Comparison of ENCODE assay signal across 8 cellular contexts in the genomic region with DNA sequence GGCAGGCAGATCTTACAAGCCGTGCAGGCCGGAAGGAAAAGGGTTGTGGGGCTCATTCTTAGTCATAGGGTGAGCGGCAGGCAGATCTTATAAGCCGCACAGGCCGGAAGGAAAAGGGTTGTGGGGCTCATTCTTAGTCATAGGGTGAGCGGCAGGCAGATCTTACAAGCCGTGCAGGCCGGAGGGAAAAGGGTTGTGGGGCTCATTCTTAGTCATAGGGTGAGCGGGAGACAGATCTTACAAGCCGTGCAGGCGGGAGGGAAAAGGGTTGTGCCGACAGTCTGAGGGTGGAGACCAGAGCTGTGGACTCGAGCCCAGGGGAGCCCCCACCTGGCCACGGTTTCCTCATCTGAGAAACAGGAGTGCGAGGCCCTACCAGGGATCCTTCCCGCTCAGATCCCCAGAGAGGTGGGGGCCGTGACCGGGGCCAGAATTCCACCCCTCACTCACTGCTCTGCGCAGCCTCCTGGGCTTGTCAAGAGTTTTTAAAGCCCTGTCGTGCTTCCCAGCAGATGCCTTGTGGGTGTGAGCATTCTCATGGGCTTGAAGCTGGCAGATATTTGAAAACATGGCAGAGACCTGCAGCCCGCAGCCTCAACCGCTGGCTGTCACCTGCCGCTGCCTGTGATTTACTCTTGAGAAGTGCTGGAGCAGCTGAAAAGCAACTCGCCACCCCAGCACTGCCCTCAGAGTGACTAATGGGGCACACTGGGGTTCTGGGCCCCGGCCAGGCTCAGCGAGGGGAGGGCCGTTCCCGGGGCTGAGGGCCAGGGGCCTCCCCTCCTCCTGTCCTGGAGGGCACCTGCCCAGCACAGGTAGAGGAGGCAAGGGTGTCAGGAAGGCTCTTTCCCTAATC. TPM values are rescaled to one million over a fixed set of nuclear protein-coding genes. Genes with fewer than 3 reads are reported as not detected.
DNase-seq lines count a peak whose midpoint lies in the region; ATAC-seq, FAIRE-seq and TF ChIP-seq lines count a peak whose summit lies in the region.

No MANE protein-coding gene starts in this region.

- POLR2A ChIA-PET in A549 (lab: Yijun Ruan, JAX) = no interaction called here

- H3K27ac Mint-ChIP-seq in astrocyte (ENCODE audit: unreplicated experiment) (peak overlapping the region; percentile 55), memory B cell (peak overlapping the region; percentile 80)

- FAIRE-seq in A549 (lab: Jason Lieb, UNC) (peak; percentile 86), astrocyte (lab: Jason Lieb, UNC) (peak; percentile 89)

- H3K4me2 ChIP-seq in A549 (peak overlapping the region; percentile 47), astrocyte (ENCODE audit: low read length) (peak overlapping the region; percentile 83)

- H3K4me3 Mint-ChIP-seq in astrocyte (ENCODE audit: unreplicated experiment) = peak overlapping the region; percentile 68
- peak overlapping the region; percentile 89 for H3K4me3 Mint-ChIP-seq in memory B cell

- H3K9me3 Mint-ChIP-seq in astrocyte (ENCODE audit: unreplicated experiment) (peaks cover 2% of the 10 kb centered on the region), memory B cell (no peaks in the 10 kb centered on the region)

- no peaks in the 10 kb centered on the region for H3K36me3 ChIP-seq in astrocyte (ENCODE audit: insufficient read depth, low read length)

- no peak for TF ChIP-seq POLR2A in A549 (IDR thresholded peaks at IDR 0.05; ENCODE audit: low read length)

- H3K27ac ChIP-seq in A549 (peak overlapping the region; percentile 78 to 86), astrocyte (ENCODE audit: low read depth, low read length) (peak overlapping the region; percentile 59)

- TF ChIP-seq CTCF in A549 (IDR thresholded peaks at IDR 0.05) = no peak
- TF ChIP-seq CTCF in astrocyte (IDR thresholded peaks at IDR 0.05; ENCODE audit: insufficient read depth, low read depth, low read length) = no peak

- H2AFZ ChIP-seq in astrocyte (ENCODE audit: low read depth, low read length) = peak overlapping the region; percentile 27

- WGBS in A549 (ENCODE audit: missing lambda C conversion rate) = 27% methylated on average over 24 of the region's 28 CpGs

- H3K27me3 ChIP-seq in astrocyte (ENCODE audit: insufficient read depth, low read length) = no peaks in the 10 kb centered on the region

- peak in 1 of 2 experiments; percentile 31; a peak in 1 of 5 replicates for TF ChIP-seq EP300 in A549 (IDR thresholded peaks at IDR 0.05)

- CTCF ChIA-PET in A549 (lab: Yijun Ruan, JAX) = interaction anchor here (1.0 to 4.1 kb wide), 6 partner anchors 11 to 67 kb away, joined by 3 to 27 read pairs (median 4); no protein-coding TSS in a partner anchor

- ATAC-seq in A549 = peak; percentile 80 to 90
- ATAC-seq in GM19351 (IDR thresholded peaks at IDR 0.05; ENCODE audit: unreplicated experiment) = peak; percentile 86
- peak; percentile 71 for ATAC-seq in HG03520 (IDR thresholded peaks at IDR 0.05; ENCODE audit: unreplicated experiment)
- peak; percentile 78 for ATAC-seq in memory B cell (ENCODE audit: low read depth)
- ATAC-seq in HG03457 (IDR thresholded peaks at IDR 0.05; ENCODE audit: unreplicated experiment) = no peak

- H3K36me3 Mint-ChIP-seq in astrocyte (ENCODE audit: low read depth, unreplicated experiment) (peaks cover 2% of the 10 kb centered on the region), memory B cell (peaks cover 4% of the 10 kb centered on the region)

- TF ChIP-seq RAD21 in A549 (conservative IDR thresholded peaks at IDR 0.05 in 1 of 2, IDR thresholded peaks at IDR 0.05 in 1 of 2) = no peak; a peak in 1 of 5 replicates

- H3K27me3 Mint-ChIP-seq in astrocyte (ENCODE audit: low read depth, unreplicated experiment) = peaks cover 28% of the 10 kb centered on the region
- H3K27me3 Mint-ChIP-seq in memory B cell = peaks cover 4% of the 10 kb centered on the region

- no peaks in the 10 kb centered on the region for H3K79me2 ChIP-seq in astrocyte (ENCODE audit: insufficient read depth, low read length)

- H4K20me1 ChIP-seq in astrocyte (ENCODE audit: insufficient read depth, low read length) = no peaks in the 10 kb centered on the region

- H3K4me3 ChIP-seq in A549 (no peak overlapping the region; the same call in 2 of the 3 replicates), astrocyte (ENCODE audit: insufficient read depth, low read depth, low read length) (peak overlapping the region; percentile 21)

- peak; percentile 70 to 83 for DNase-seq in A549 (ENCODE audit: low read depth in 1 of 2, low spot score in 1 of 2)
- DNase-seq in T-helper 9 cell = peak; percentile 66
- DNase-seq in astrocyte (ENCODE audit: low read depth) = peak; percentile 82
- peak; percentile 36 to 54 for DNase-seq in memory B cell (ENCODE audit: low spot score in 2 of 2)
- peak; percentile 43 for DNase-seq in stimulated activated CD8-positive, alpha-beta memory T cell treated with anti-CD3 and anti-CD28 coated beads, Interleukin-7, amount 100 ng/mL, for 24 hours (ENCODE audit: low read depth)

- peaks cover 32% of the 10 kb centered on the region for H3K4me1 Mint-ChIP-seq in astrocyte (ENCODE audit: low read depth, unreplicated experiment)
- H3K4me1 Mint-ChIP-seq in memory B cell = peaks cover 23% of the 10 kb centered on the region

- peaks cover 21% of the 10 kb centered on the region for H3K4me1 ChIP-seq in A549
- H3K4me1 ChIP-seq in astrocyte (ENCODE audit: insufficient read depth, low read length) = peaks cover 39% of the 10 kb centered on the region

- peak overlapping the region; percentile 36 for H3K9ac ChIP-seq in astrocyte (ENCODE audit: low read length)

- H3K9me3 ChIP-seq in A549 = no peaks in the 10 kb centered on the region
- no peaks in the 10 kb centered on the region for H3K9me3 ChIP-seq in astrocyte (ENCODE audit: insufficient read depth, low read depth, low read length)

TF ChIP-seq in A549, 52 proteins besides CTCF, POLR2A, EP300 and RAD21:
- TF ChIP-seq RNF2 (IDR thresholded peaks at IDR 0.05; ENCODE audit: borderline replicate concordance, low read depth) (no peak), FOSL2 (IDR thresholded peaks at IDR 0.05) (peak; percentile 89), FOSL2 (CRISPR knock-in tag; IDR thresholded peaks at IDR 0.05) (peak; percentile 51), KDM5A (IDR thresholded peaks at IDR 0.05) (no peak), KDM1A (IDR thresholded peaks at IDR 0.05; ENCODE audit: low read depth) (no peak), JUN (IDR thresholded peaks at IDR 0.05) (peak in 1 of 2 experiments; percentile 70; a peak in 3 of 5 replicates), MAZ (IDR thresholded peaks at IDR 0.05; ENCODE audit: borderline replicate concordance, low read depth, low read length) (no peak), SREBF2 (IDR thresholded peaks at IDR 0.05) (no peak), BHLHE40 (IDR thresholded peaks at IDR 0.05; ENCODE audit: low read depth, low read length) (no peak), MAFK (IDR thresholded peaks at IDR 0.05; ENCODE audit: partially characterized antibody) (no peak), GATA3 (IDR thresholded peaks at IDR 0.05; ENCODE audit: borderline replicate concordance) (0 out of 2 replicates have a peak, but pooled peaks have one; percentile 25), HOXA7 (CRISPR knock-in tag; IDR thresholded peaks at IDR 0.05) (no peak), HDAC2 (IDR thresholded peaks at IDR 0.05) (no peak), JUNB (IDR thresholded peaks at IDR 0.05) (peak; percentile 83; the same call in 1 of the 2 replicates)
- TF ChIP-seq, protein P1, sequence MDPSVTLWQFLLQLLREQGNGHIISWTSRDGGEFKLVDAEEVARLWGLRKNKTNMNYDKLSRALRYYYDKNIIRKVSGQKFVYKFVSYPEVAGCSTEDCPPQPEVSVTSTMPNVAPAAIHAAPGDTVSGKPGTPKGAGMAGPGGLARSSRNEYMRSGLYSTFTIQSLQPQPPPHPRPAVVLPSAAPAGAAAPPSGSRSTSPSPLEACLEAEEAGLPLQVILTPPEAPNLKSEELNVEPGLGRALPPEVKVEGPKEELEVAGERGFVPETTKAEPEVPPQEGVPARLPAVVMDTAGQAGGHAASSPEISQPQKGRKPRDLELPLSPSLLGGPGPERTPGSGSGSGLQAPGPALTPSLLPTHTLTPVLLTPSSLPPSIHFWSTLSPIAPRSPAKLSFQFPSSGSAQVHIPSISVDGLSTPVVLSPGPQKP (IDR thresholded peaks at IDR 0.05; ENCODE audit: low read depth, low read length) = no peak
- TF ChIP-seq, protein P2, sequence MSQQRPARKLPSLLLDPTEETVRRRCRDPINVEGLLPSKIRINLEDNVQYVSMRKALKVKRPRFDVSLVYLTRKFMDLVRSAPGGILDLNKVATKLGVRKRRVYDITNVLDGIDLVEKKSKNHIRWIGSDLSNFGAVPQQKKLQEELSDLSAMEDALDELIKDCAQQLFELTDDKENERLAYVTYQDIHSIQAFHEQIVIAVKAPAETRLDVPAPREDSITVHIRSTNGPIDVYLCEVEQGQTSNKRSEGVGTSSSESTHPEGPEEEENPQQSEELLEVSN (IDR thresholded peaks at IDR 0.05; ENCODE audit: borderline replicate concordance, low read depth) = peak; percentile 52; the same call in 1 of the 2 replicates
- TF ChIP-seq, protein P3, sequence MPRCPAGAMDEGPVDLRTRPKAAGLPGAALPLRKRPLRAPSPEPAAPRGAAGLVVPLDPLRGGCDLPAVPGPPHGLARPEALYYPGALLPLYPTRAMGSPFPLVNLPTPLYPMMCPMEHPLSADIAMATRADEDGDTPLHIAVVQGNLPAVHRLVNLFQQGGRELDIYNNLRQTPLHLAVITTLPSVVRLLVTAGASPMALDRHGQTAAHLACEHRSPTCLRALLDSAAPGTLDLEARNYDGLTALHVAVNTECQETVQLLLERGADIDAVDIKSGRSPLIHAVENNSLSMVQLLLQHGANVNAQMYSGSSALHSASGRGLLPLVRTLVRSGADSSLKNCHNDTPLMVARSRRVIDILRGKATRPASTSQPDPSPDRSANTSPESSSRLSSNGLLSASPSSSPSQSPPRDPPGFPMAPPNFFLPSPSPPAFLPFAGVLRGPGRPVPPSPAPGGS (IDR thresholded peaks at IDR 0.05) = no peak

RNA-seq across cellular contexts. Expression of a gene that starts 31.9 kb away (rescaled TPM):
- 0.03 TPM in 2 replicates for polyA plus RNA-seq in A549 (2011; rRNA removed)
- 0.01 TPM in 2 replicates for polyA plus RNA-seq in A549 (2012; cell fraction: cytosol; rRNA removed)
- polyA plus RNA-seq in A549 (2012; cell fraction: nucleus; rRNA removed) = 0.02 TPM in 1 of 2 replicates, not detected in the other
- polyA plus RNA-seq in A549 (2017; fragmentation: RNase III; extraction: RNeasy Plus Mini Kit Qiagen cat#74134 plus additional on column Dnase treatment) = not detected in 3 replicates
- not detected in 2 replicates for polyA minus RNA-seq in A549 (2011; rRNA and poly(A)+ RNA removed)
- total RNA-seq in astrocyte = 0.10 and 0.16 TPM in 2 replicates

RNA-seq across cellular contexts. Expression of a gene that starts 55.8 kb away (rescaled TPM):
- polyA plus RNA-seq in A549 (2011; rRNA removed) (14.6 and 21.1 TPM in 2 replicates), A549 (2017; fragmentation: RNase III; extraction: RNeasy Plus Mini Kit Qiagen cat#74134 plus additional on column Dnase treatment) (16.8 to 18.4 TPM (median 17.5 TPM) in 3 replicates)
- 23.8 and 26.4 TPM in 2 replicates for polyA plus RNA-seq in A549 (2012; cell fraction: cytosol; rRNA removed)
- 24.0 and 25.2 TPM in 2 replicates for polyA plus RNA-seq in A549 (2012; cell fraction: nucleus; rRNA removed)
- polyA minus RNA-seq in A549 (2011; rRNA and poly(A)+ RNA removed) = 15.9 and 18.8 TPM in 2 replicates
- total RNA-seq in astrocyte = 18.7 and 19.3 TPM in 2 replicates
